ENCODE assay signal across 19 cellular contexts in the genomic region with DNA sequence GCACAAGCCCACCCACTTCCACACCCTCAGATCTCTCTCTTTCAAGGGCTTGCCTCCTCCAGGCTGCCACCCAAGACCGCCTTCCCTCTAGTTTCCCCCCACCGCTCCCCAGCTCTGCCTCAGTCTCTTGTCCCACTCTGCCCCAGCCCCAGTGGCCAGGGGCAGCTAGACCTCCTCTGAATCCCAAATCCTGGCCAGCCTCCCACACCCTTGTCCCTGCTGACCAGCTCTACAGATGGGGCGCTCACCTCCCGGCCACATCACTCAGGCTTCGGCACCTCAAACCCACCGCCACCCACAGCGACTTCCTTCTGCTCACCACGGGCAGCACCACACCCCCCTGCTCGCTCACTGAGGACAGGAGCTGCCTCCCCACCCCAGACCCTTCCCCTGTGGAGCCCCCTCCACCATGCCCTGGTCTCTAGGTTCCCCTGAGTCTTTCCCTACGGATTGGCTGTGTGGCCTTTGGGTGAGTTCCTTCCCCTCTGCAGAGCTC. TPM values are rescaled to one million over a fixed set of nuclear protein-coding genes. Genes with fewer than 3 reads are reported as not detected.
DNase-seq lines count a peak whose midpoint lies in the region; ATAC-seq and TF ChIP-seq lines count a peak whose summit lies in the region.
"Had no signal": no experiment of that assay in that cellular context is flagged by ENCODE, and none has a peak within 500 bp of the region (broad histone marks: within the 10 kb centered on the region; RNA-seq: fewer than 3 reads in every experiment).

No MANE protein-coding gene starts in this region.

- no peaks in the 10 kb centered on the region for H3K9me3 ChIP-seq in upper lobe of right lung

- H3K4me1 Mint-ChIP-seq in stimulated activated naive CD8-positive, alpha-beta T cell treated with anti-CD3 and anti-CD28 coated beads, Interleukin-15, Interleukin-2, amounts not matched to agents 100 ng/mL and 50 ng/mL, for 24 hours (ENCODE audit: low read depth): peaks cover 53% of the 10 kb centered on the region
- H3K4me1 Mint-ChIP-seq in activated naive CD8-positive, alpha-beta T cell treated with anti-CD3 and anti-CD28 coated beads, Interleukin-2, amount 50 U/mL, for 24 hours: peaks cover 43% of the 10 kb centered on the region
- H3K4me1 Mint-ChIP-seq in natural killer cell treated with Interleukin-12 subunit alpha and Interleukin-12 subunit beta and Interleukin-15 and Interleukin-18, amount 100 ng/mL, for 72 hours (ENCODE audit: low read depth in 2 of 2): peaks cover 34 to 57% of the 10 kb centered on the region in 2 donors

- no peaks in the 10 kb centered on the region for H3K27me3 Mint-ChIP-seq in stimulated activated naive CD8-positive, alpha-beta T cell treated with anti-CD3 and anti-CD28 coated beads, Interleukin-15, Interleukin-2, amounts not matched to agents 100 ng/mL and 50 ng/mL, for 24 hours
- H3K27me3 Mint-ChIP-seq in activated naive CD8-positive, alpha-beta T cell treated with anti-CD3 and anti-CD28 coated beads, Interleukin-2, amount 50 U/mL, for 24 hours: no peaks in the 10 kb centered on the region
- H3K27me3 Mint-ChIP-seq in natural killer cell treated with Interleukin-12 subunit alpha and Interleukin-12 subunit beta and Interleukin-15 and Interleukin-18, amount 100 ng/mL, for 72 hours: no peaks in the 10 kb centered on the region

- H3K4me3 Mint-ChIP-seq in stimulated activated naive CD8-positive, alpha-beta T cell treated with anti-CD3 and anti-CD28 coated beads, Interleukin-15, Interleukin-2, amounts not matched to agents 100 ng/mL and 50 ng/mL, for 24 hours: no peak overlapping the region
- no peak overlapping the region for H3K4me3 Mint-ChIP-seq in activated naive CD8-positive, alpha-beta T cell treated with anti-CD3 and anti-CD28 coated beads, Interleukin-2, amount 50 U/mL, for 24 hours
- H3K4me3 Mint-ChIP-seq in natural killer cell treated with Interleukin-12 subunit alpha and Interleukin-12 subunit beta and Interleukin-15 and Interleukin-18, amount 100 ng/mL, for 72 hours: peak overlapping the region; percentile 56
- H3K4me3 Mint-ChIP-seq: activated T-cell treated with anti-CD3 and anti-CD28 coated beads, Interleukin-2, amount 50 U/mL, for 4 hours; T-helper 1 cell treated with Interleukin-12 subunit alpha and Interleukin-12 subunit beta and Interleukin-4 antibody, amounts not matched to agents 30 μg/mL and 1 μg/mL, for 36 hours had no signal

- peaks cover 21% of the 10 kb centered on the region for H3K4me1 ChIP-seq in upper lobe of right lung

- peak overlapping the region; percentile 60 for H3K27ac ChIP-seq in upper lobe of right lung

- DNase-seq in stimulated activated naive CD8-positive, alpha-beta T cell treated with anti-CD3 and anti-CD28 coated beads, Interleukin-15, Interleukin-2, amounts not matched to agents 100 U/mL and 50 U/mL, for 24 hours: no peak
- DNase-seq in activated naive CD8-positive, alpha-beta T cell treated with anti-CD3 and anti-CD28 coated beads, Interleukin-2, amount 50 U/mL, for 24 hours: no peak
- no peak for DNase-seq in natural killer cell treated with Interleukin-12 subunit alpha and Interleukin-12 subunit beta and Interleukin-15 and Interleukin-18, amount 100 ng/mL, for 72 hours (ENCODE audit: low spot score)
- peak; percentile 70 for DNase-seq in upper lobe of right lung
- DNase-seq in KG1 (lab: John Stamatoyannopoulos, UW): no peak
- no peak for DNase-seq in NCI-H1092 treated with DMSO at 0.1 percent for 48 hours (lab: John Stamatoyannopoulos, UW)
- DNase-seq: activated T-cell treated with anti-CD3 and anti-CD28 coated beads, Interleukin-2, amount 50 U/mL, for 4 hours; anterior cingulate cortex; mesenchymal stem cell; NCI-H1436 treated with DMSO at 0.1 percent for 48 hours; NCI-H446 treated with DMSO at 0.1 percent for 48 hours; occipital lobe; stimulated activated CD4-positive, alpha-beta T cell treated with anti-CD3 and anti-CD28 coated beads, Interleukin-4, amount 100 ng/mL, for 4 hours had no signal

- TF ChIP-seq CTCF in upper lobe of right lung (IDR thresholded peaks at IDR 0.05): no peak

- H3K4me3 ChIP-seq in upper lobe of right lung: no peak overlapping the region

- peak overlapping the region; percentile 16 for H3K27ac Mint-ChIP-seq in stimulated activated naive CD8-positive, alpha-beta T cell treated with anti-CD3 and anti-CD28 coated beads, Interleukin-15, Interleukin-2, amounts not matched to agents 100 ng/mL and 50 ng/mL, for 24 hours
- peak overlapping the region; percentile 31 for H3K27ac Mint-ChIP-seq in activated naive CD8-positive, alpha-beta T cell treated with anti-CD3 and anti-CD28 coated beads, Interleukin-2, amount 50 U/mL, for 24 hours
- peak overlapping the region; percentile 54 to 85 for H3K27ac Mint-ChIP-seq in natural killer cell treated with Interleukin-12 subunit alpha and Interleukin-12 subunit beta and Interleukin-15 and Interleukin-18, amount 100 ng/mL, for 72 hours
- H3K27ac Mint-ChIP-seq: T-helper 1 cell treated with Interleukin-12 subunit alpha and Interleukin-12 subunit beta and Interleukin-4 antibody, amounts not matched to agents 30 μg/mL and 1 μg/mL, for 36 hours had no signal

- no peaks in the 10 kb centered on the region for H3K27me3 ChIP-seq in upper lobe of right lung

- no peaks in the 10 kb centered on the region for H3K9me3 Mint-ChIP-seq in stimulated activated naive CD8-positive, alpha-beta T cell treated with anti-CD3 and anti-CD28 coated beads, Interleukin-15, Interleukin-2, amounts not matched to agents 100 ng/mL and 50 ng/mL, for 24 hours
- no peaks in the 10 kb centered on the region for H3K9me3 Mint-ChIP-seq in activated naive CD8-positive, alpha-beta T cell treated with anti-CD3 and anti-CD28 coated beads, Interleukin-2, amount 50 U/mL, for 24 hours
- no peaks in the 10 kb centered on the region for H3K9me3 Mint-ChIP-seq in natural killer cell treated with Interleukin-12 subunit alpha and Interleukin-12 subunit beta and Interleukin-15 and Interleukin-18, amount 100 ng/mL, for 72 hours
- H3K9me3 Mint-ChIP-seq: activated T-cell treated with anti-CD3 and anti-CD28 coated beads, Interleukin-2, amount 50 U/mL, for 4 hours; T-helper 1 cell treated with Interleukin-12 subunit alpha and Interleukin-12 subunit beta and Interleukin-4 antibody, amounts not matched to agents 30 μg/mL and 1 μg/mL, for 36 hours had no signal

- intact Hi-C loops in upper lobe of right lung (cut with DNase I): no loop called here

- no peaks in the 10 kb centered on the region for H3K36me3 ChIP-seq in upper lobe of right lung

- no peaks in the 10 kb centered on the region for H3K36me3 Mint-ChIP-seq in stimulated activated naive CD8-positive, alpha-beta T cell treated with anti-CD3 and anti-CD28 coated beads, Interleukin-15, Interleukin-2, amounts not matched to agents 100 ng/mL and 50 ng/mL, for 24 hours (ENCODE audit: low read depth)
- H3K36me3 Mint-ChIP-seq in activated naive CD8-positive, alpha-beta T cell treated with anti-CD3 and anti-CD28 coated beads, Interleukin-2, amount 50 U/mL, for 24 hours (ENCODE audit: low read depth): no peaks in the 10 kb centered on the region
- no peaks in the 10 kb centered on the region for H3K36me3 Mint-ChIP-seq in natural killer cell treated with Interleukin-12 subunit alpha and Interleukin-12 subunit beta and Interleukin-15 and Interleukin-18, amount 100 ng/mL, for 72 hours

- no peak for ATAC-seq in stimulated activated naive CD8-positive, alpha-beta T cell treated with anti-CD3 and anti-CD28 coated beads, Interleukin-15, Interleukin-2, amounts not matched to agents 100 U/mL and 50 U/mL, for 24 hours
- no peak for ATAC-seq in activated naive CD8-positive, alpha-beta T cell treated with anti-CD3 and anti-CD28 coated beads, Interleukin-2, amount 50 U/mL, for 24 hours
- peak; percentile 51 to 56 for ATAC-seq in natural killer cell treated with Interleukin-12 subunit alpha and Interleukin-12 subunit beta and Interleukin-15 and Interleukin-18, amount 100 ng/mL, for 72 hours
- ATAC-seq in upper lobe of right lung (no peak), GM21447 (IDR thresholded peaks at IDR 0.05; ENCODE audit: unreplicated experiment) (no peak)
- ATAC-seq: activated T-cell treated with anti-CD3 and anti-CD28 coated beads, Interleukin-2, amount 50 U/mL, for 4 hours had no signal

RNA-seq across cellular contexts. Expression of a gene that starts 11.3 kb away (rescaled TPM):
- 1 to 10 TPM; 2.0 to 2.5 TPM for total RNA-seq in natural killer cell treated with Interleukin-12 subunit alpha and Interleukin-12 subunit beta and Interleukin-15 and Interleukin-18, amount 100 ng/mL, for 72 hours
- total RNA-seq in upper lobe of right lung: 168 TPM
- total RNA-seq: chondrocyte, LHCN-M2 had no signal

RNA-seq across cellular contexts. Expression of a gene that starts 18.8 kb away (rescaled TPM):
- 10 to 100 TPM; 20.9 to 31.3 TPM for total RNA-seq in natural killer cell treated with Interleukin-12 subunit alpha and Interleukin-12 subunit beta and Interleukin-15 and Interleukin-18, amount 100 ng/mL, for 72 hours
- 62.0 TPM for total RNA-seq in upper lobe of right lung

RNA-seq across cellular contexts. Expression of a gene that starts 36.6 kb away (rescaled TPM):
- total RNA-seq in natural killer cell treated with Interleukin-12 subunit alpha and Interleukin-12 subunit beta and Interleukin-15 and Interleukin-18, amount 100 ng/mL, for 72 hours: 100 to 1,000 TPM; 175 to 216 TPM
- 79.4 TPM for total RNA-seq in upper lobe of right lung

RNA-seq across cellular contexts. Expression of a gene that starts 37.1 kb away (rescaled TPM):
- not detected for total RNA-seq in natural killer cell treated with Interleukin-12 subunit alpha and Interleukin-12 subunit beta and Interleukin-15 and Interleukin-18, amount 100 ng/mL, for 72 hours
- 0.96 TPM for total RNA-seq in upper lobe of right lung
- total RNA-seq: activated T-cell treated with anti-CD3 and anti-CD28 coated beads, Interleukin-2, amount 50 U/mL, for 4 hours; chondrocyte; frontal cortex; LHCN-M2; occipital lobe had no signal

RNA-seq across cellular contexts. Expression of a gene that starts 59.3 kb away (rescaled TPM):
- total RNA-seq in natural killer cell treated with Interleukin-12 subunit alpha and Interleukin-12 subunit beta and Interleukin-15 and Interleukin-18, amount 100 ng/mL, for 72 hours: 1 to 10 TPM; 1.8 to 4.0 TPM
- total RNA-seq in upper lobe of right lung: 0.64 TPM
- total RNA-seq: frontal cortex, occipital lobe had no signal

Comparison
In these comparisons a context has a peak if more than half of its experiments do, and no peak if none do; other contexts are left out.
1. H3K27ac Mint-ChIP-seq: peak in every context shown above with its lines; median percentile 70 in natural killer cell treated with Interleukin-12 subunit alpha and Interleukin-12 subunit beta and Interleukin-15 and Interleukin-18, amount 100 ng/mL, for 72 hours; 31 in activated naive CD8-positive, alpha-beta T cell treated with anti-CD3 and anti-CD28 coated beads, Interleukin-2, amount 50 U/mL, for 24 hours; 16 in stimulated activated naive CD8-positive, alpha-beta T cell treated with anti-CD3 and anti-CD28 coated beads, Interleukin-15, Interleukin-2, amounts not matched to agents 100 ng/mL and 50 ng/mL, for 24 hours.
2. ATAC-seq: peak in natural killer cell treated with Interleukin-12 subunit alpha and Interleukin-12 subunit beta and Interleukin-15 and Interleukin-18, amount 100 ng/mL, for 72 hours (2 of 2); none in stimulated activated naive CD8-positive, alpha-beta T cell treated with anti-CD3 and anti-CD28 coated beads, Interleukin-15, Interleukin-2, amounts not matched to agents 100 U/mL and 50 U/mL, for 24 hours (single experiment), activated naive CD8-positive, alpha-beta T cell treated with anti-CD3 and anti-CD28 coated beads, Interleukin-2, amount 50 U/mL, for 24 hours (single experiment), upper lobe of right lung (single experiment) and GM21447 (single experiment).
3. RNA of a gene that starts 11.3 kb away (total RNA-seq): 168 TPM in upper lobe of right lung (single experiment); 2.0 to 2.5 TPM in natural killer cell treated with Interleukin-12 subunit alpha and Interleukin-12 subunit beta and Interleukin-15 and Interleukin-18, amount 100 ng/mL, for 72 hours; every median in the first group is over 10 times any median in the second.